ENCODE assay signal across 11 cellular contexts in the genomic region with DNA sequence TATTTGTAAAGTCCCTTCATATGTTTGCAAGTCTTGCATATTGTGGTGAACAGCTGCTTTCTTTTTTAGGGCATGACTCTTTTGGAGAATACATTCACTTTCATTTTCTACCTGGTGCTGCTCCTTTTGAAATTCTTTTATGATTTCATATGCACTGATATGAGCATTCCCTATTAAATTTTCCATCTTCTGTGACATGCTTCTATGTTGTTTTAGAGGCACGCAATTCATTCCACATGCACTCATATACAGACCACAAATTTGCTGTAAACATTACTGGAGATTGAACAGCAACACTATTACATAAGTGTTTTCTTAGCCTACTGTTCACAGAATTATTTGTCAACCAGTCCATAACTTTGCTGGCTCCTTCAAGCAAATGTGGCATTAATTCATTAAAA.
A peak's percentile ranks its signal among the peaks of the same experiment; 100 is the strongest.
DNase-seq lines count a peak whose midpoint lies in the region; ATAC-seq, FAIRE-seq and TF ChIP-seq lines count a peak whose summit lies in the region.
"Had no signal": no experiment of that assay in that cellular context is flagged by ENCODE, and none has a peak within 500 bp of the region (broad histone marks: within the 10 kb centered on the region; RNA-seq: fewer than 3 reads in every experiment).

No MANE protein-coding gene starts in this region.

- no peak for TF ChIP-seq POLR2A in HepG2 (IDR thresholded peaks at IDR 0.05; ENCODE audit: insufficient read depth in 1 of 2, low read depth in 2 of 2, low read length in 2 of 2)

- CTCF ChIA-PET in HepG2 (lab: Yijun Ruan, JAX; ENCODE audit: low intra/inter-chr PET ratio, low total read pairs): no interaction called here

- H2AFZ ChIP-seq in HepG2 (ENCODE audit: low read length): no peak overlapping the region

- no peaks in the 10 kb centered on the region for H4K20me1 ChIP-seq in HepG2 (ENCODE audit: insufficient read depth, low read length)

- POLR2A ChIA-PET in HepG2 (lab: Yijun Ruan, JAX): no interaction called here

- FAIRE-seq in HepG2 (lab: Jason Lieb, UNC): no peak

- DNase-seq in HepG2 (ENCODE audit: low spot score) (no peak), adipocyte (ENCODE audit: low read depth) (peak; percentile 44), C1 segment of cervical spinal cord (lab: John Stamatoyannopoulos, UW) (no peak), WERI-Rb-1 (no peak), NCI-H1092 treated with DMSO at 0.1 percent for 48 hours (lab: John Stamatoyannopoulos, UW) (no peak), AG08396 (ENCODE audit: low spot score) (no peak)
- DNase-seq: activated B cell treated with CpG ODN at 0.5 μM for 24 hours, NCI-H2081, nephron progenitor cell had no signal

- no peak for ATAC-seq in HepG2
- peak; percentile 58 for ATAC-seq in HG02943 (IDR thresholded peaks at IDR 0.05; ENCODE audit: low read depth, unreplicated experiment)

- H3K4me3 ChIP-seq in liver (ENCODE audit: low read depth in 1 of 3, low read length in 3 of 3) (no peak overlapping the region), HepG2 (replicated peaks in 1 of 3; ENCODE audit: insufficient read depth in 1 of 3, low read depth in 2 of 3, low read length in 3 of 3) (no peak overlapping the region), adipocyte (ENCODE audit: low read length) (no peak overlapping the region), WERI-Rb-1 (ENCODE audit: low read depth, low read length) (no peak overlapping the region)

- H3K4me1 ChIP-seq in liver (ENCODE audit: control insufficient read depth in 4 of 4, insufficient read depth in 4 of 4, low read length in 3 of 4) (peaks cover 4 to 18% (median 12%) of the 10 kb centered on the region in 4 donors), HepG2 (ENCODE audit: insufficient read depth, low read length) (peaks cover 48% of the 10 kb centered on the region), adipocyte (ENCODE audit: control insufficient read depth, insufficient read depth, low read length) (peaks cover 8% of the 10 kb centered on the region)

- H3K9me3 ChIP-seq in liver (ENCODE audit: control insufficient read depth in 4 of 4, low read length in 3 of 4): no peaks in the 10 kb centered on the region
- no peaks in the 10 kb centered on the region for H3K9me3 ChIP-seq in HepG2 (ENCODE audit: low read length)
- no peaks in the 10 kb centered on the region for H3K9me3 ChIP-seq in adipocyte (ENCODE audit: control insufficient read depth, low read length)
- peaks cover 2% of the 10 kb centered on the region for H3K9me3 ChIP-seq in WERI-Rb-1 (ENCODE audit: severe bottlenecking)

- WGBS in liver: 20% methylated on average over 1 of the region's 1 CpG
- WGBS in HepG2 (ENCODE audit: low lambda C conversion rate): 82% methylated on average over 1 of the region's 1 CpG

- H3K79me2 ChIP-seq in HepG2 (ENCODE audit: insufficient read depth, low read length): no peaks in the 10 kb centered on the region

- H3K27me3 ChIP-seq in liver (ENCODE audit: control insufficient read depth in 4 of 4, insufficient read depth in 4 of 4, low read length in 3 of 4) (no peaks in the 10 kb centered on the region), HepG2 (ENCODE audit: control insufficient read depth in 1 of 2, insufficient read depth in 2 of 2, low read length in 2 of 2) (no peaks in the 10 kb centered on the region), adipocyte (replicated peaks; ENCODE audit: control insufficient read depth, insufficient read depth, low read length) (no peaks in the 10 kb centered on the region), WERI-Rb-1 (ENCODE audit: insufficient read depth, low read depth, severe bottlenecking) (no peaks in the 10 kb centered on the region)

- TF ChIP-seq RAD21 in liver (IDR thresholded peaks at IDR 0.05): no peak
- TF ChIP-seq RAD21 in HepG2 (CRISPR knock-in tag; IDR thresholded peaks at IDR 0.05): no peak

- TF ChIP-seq CTCF in liver (IDR thresholded peaks at IDR 0.05; ENCODE audit: low read depth, low read length, missing input control) (no peak), HepG2 (CRISPR knock-in tag; IDR thresholded peaks at IDR 0.05) (no peak), WERI-Rb-1 (IDR thresholded peaks at IDR 0.05; ENCODE audit: low read depth, low read length) (no peak)

- H3K4me2 ChIP-seq in HepG2 (ENCODE audit: low read depth, low read length): no peak overlapping the region

- intact Hi-C loops in HepG2 (cut with micrococcal nuclease; ENCODE audit: unreplicated experiment): no loop called here

- H3K36me3 ChIP-seq in liver (ENCODE audit: control insufficient read depth in 4 of 4, insufficient read depth in 3 of 4, low read depth in 1 of 4, low read length in 3 of 4) (no peaks in the 10 kb centered on the region), HepG2 (replicated peaks in 1 of 2; ENCODE audit: control insufficient read depth in 1 of 2, insufficient read depth in 2 of 2, low read length in 2 of 2) (no peaks in the 10 kb centered on the region), adipocyte (ENCODE audit: control insufficient read depth, insufficient read depth, low read length, severe bottlenecking) (no peaks in the 10 kb centered on the region), WERI-Rb-1 (no peaks in the 10 kb centered on the region)

- peak overlapping the region; percentile 46 to 54 for H3K27ac ChIP-seq in liver (ENCODE audit: low read depth in 1 of 2, low read length in 2 of 2)
- H3K27ac ChIP-seq in HepG2 (ENCODE audit: extremely low read length, insufficient read depth, low read length): no peak overlapping the region
- no peak overlapping the region for H3K27ac ChIP-seq in WERI-Rb-1

- no peak for TF ChIP-seq EP300 in HepG2 (IDR thresholded peaks at IDR 0.05; ENCODE audit: low read depth in 2 of 2, low read length in 2 of 2)
- TF ChIP-seq EP300 in HepG2 (CRISPR knock-in tag; IDR thresholded peaks at IDR 0.05; ENCODE audit: borderline replicate concordance): no peak

- H3K9ac ChIP-seq in liver (ENCODE audit: low read depth in 1 of 2, low read length in 2 of 2) (no peak overlapping the region), HepG2 (ENCODE audit: insufficient read depth, low read depth, low read length) (no peak overlapping the region), adipocyte (ENCODE audit: low read length) (no peak overlapping the region)

- no TSS peak for BruUV-seq in HepG2 (replicated peaks; lab: Mats Ljungman, UMichigan)

- in situ Hi-C loops in HepG2 (cut with HindIII; ENCODE audit: extremely low pct_ligation_motif_present, low pct_unique_long_range_greater_than_20kb): no loop called here

TF ChIP-seq in liver, 16 proteins besides CTCF, POLR2A, EP300 and RAD21 (continues in another document):
- TF ChIP-seq HNF4A (conservative IDR thresholded peaks at IDR 0.05) (no peak), NR2F2 (IDR thresholded peaks at IDR 0.05) (no peak), GABPA (IDR thresholded peaks at IDR 0.05 in 1 of 2, conservative IDR thresholded peaks at IDR 0.05 in 1 of 2) (no peak), YY1 (IDR thresholded peaks at IDR 0.05) (no peak), SP1 (IDR thresholded peaks at IDR 0.05) (no peak), FOXA1 (IDR thresholded peaks at IDR 0.05) (no peak)
- TF ChIP-seq, protein P1, sequence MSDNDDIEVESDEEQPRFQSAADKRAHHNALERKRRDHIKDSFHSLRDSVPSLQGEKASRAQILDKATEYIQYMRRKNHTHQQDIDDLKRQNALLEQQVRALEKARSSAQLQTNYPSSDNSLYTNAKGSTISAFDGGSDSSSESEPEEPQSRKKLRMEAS (IDR thresholded peaks at IDR 0.05): no peak
- TF ChIP-seq, protein P2, sequence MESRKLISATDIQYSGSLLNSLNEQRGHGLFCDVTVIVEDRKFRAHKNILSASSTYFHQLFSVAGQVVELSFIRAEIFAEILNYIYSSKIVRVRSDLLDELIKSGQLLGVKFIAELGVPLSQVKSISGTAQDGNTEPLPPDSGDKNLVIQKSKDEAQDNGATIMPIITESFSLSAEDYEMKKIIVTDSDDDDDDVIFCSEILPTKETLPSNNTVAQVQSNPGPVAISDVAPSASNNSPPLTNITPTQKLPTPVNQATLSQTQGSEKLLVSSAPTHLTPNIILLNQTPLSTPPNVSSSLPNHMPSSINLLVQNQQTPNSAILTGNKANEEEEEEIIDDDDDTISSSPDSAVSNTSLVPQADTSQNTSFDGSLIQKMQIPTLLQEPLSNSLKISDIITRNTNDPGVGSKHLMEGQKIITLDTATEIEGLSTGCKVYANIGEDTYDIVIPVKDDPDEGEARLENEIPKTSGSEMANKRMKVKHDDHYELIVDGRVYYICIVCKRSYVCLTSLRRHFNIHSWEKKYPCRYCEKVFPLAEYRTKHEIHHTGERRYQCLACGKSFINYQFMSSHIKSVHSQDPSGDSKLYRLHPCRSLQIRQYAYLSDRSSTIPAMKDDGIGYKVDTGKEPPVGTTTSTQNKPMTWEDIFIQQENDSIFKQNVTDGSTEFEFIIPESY (IDR thresholded peaks at IDR 0.05): no peak

TF ChIP-seq in HepG2, 621 proteins besides CTCF, POLR2A, EP300 and RAD21 (continues in another document):
- TF ChIP-seq ZNF772 (CRISPR knock-in tag; IDR thresholded peaks at IDR 0.05): no peak
- TF ChIP-seq ZNF354B (CRISPR knock-in tag; IDR thresholded peaks at IDR 0.05): no peak
- TF ChIP-seq ZNF761 (CRISPR knock-in tag; conservative IDR thresholded peaks at IDR 0.05): no peak
- TF ChIP-seq ZNF224 (CRISPR knock-in tag; IDR thresholded peaks at IDR 0.05): no peak
- TF ChIP-seq, protein P3, sequence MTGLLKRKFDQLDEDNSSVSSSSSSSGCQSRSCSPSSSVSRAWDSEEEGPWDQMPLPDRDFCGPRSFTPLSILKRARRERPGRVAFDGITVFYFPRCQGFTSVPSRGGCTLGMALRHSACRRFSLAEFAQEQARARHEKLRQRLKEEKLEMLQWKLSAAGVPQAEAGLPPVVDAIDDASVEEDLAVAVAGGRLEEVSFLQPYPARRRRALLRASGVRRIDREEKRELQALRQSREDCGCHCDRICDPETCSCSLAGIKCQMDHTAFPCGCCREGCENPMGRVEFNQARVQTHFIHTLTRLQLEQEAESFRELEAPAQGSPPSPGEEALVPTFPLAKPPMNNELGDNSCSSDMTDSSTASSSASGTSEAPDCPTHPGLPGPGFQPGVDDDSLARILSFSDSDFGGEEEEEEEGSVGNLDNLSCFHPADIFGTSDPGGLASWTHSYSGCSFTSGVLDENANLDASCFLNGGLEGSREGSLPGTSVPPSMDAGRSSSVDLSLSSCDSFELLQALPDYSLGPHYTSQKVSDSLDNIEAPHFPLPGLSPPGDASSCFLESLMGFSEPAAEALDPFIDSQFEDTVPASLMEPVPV (CRISPR knock-in tag; IDR thresholded peaks at IDR 0.05): no peak
- TF ChIP-seq, protein P4, sequence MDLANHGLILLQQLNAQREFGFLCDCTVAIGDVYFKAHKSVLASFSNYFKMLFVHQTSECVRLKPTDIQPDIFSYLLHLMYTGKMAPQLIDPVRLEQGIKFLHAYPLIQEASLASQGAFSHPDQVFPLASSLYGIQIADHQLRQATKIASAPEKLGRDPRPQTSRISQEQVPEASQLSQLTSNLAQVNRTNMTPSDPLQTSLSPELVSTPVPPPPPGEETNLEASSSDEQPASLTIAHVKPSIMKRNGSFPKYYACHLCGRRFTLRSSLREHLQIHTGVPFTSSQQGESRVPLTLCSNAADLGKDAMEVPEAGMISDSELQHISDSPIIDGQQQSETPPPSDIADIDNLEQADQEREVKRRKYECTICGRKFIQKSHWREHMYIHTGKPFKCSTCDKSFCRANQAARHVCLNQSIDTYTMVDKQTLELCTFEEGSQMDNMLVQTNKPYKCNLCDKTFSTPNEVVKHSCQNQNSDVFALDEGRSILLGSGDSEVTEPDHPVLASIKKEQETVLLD (CRISPR knock-in tag; IDR thresholded peaks at IDR 0.05; ENCODE audit: low read depth): no peak

Comparison
In these comparisons a context has a peak if more than half of its experiments do, and no peak if none do; other contexts are left out.
1. H3K27ac ChIP-seq: peak in liver (2 of 2); none in HepG2 (single experiment) and WERI-Rb-1 (single experiment).